Comparison of ENCODE assay signal across 8 cellular contexts in the genomic region with DNA sequence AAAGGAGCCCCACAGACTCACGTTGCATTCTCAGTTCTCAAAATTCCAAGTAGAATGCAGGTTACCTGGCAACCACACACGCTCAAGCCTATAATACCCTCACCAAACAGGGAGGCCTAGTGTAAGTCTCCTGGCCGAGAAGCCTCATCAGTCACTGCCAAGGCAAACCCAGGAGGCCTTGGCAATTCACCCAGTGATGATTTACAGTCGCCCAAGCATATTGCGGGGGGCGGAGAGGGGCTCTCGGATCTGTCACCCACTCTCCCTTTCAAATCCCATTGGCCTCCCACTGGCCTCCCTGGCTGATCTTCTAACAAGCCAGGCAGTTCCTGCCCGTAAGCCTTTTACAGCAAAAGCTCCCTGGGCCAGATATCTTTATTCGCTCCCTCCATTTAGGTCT. TPM values are rescaled to one million over a fixed set of nuclear protein-coding genes. Genes with fewer than 3 reads are reported as not detected.
A peak's percentile ranks its signal among the peaks of the same experiment; 100 is the strongest.
DNase-seq lines count a peak whose midpoint lies in the region; ATAC-seq, FAIRE-seq and TF ChIP-seq lines count a peak whose summit lies in the region.

No MANE protein-coding gene starts in this region.

- POLR2A ChIA-PET in Panc1 (lab: Charles Lee): no interaction called here

- H3K36me3 ChIP-seq in Panc1 (ENCODE audit: control insufficient read depth, insufficient read depth, low read length) (peaks cover 9% of the 10 kb centered on the region; the same call in 1 of the 2 replicates), ovary (no peaks in the 10 kb centered on the region)

- FAIRE-seq in GM12892 (lab: Jason Lieb, UNC): no peak

- H3K9me3 ChIP-seq in Panc1 (ENCODE audit: control insufficient read depth, insufficient read depth, low read depth, low read length): no peaks in the 10 kb centered on the region
- no peaks in the 10 kb centered on the region for H3K9me3 ChIP-seq in ovary

- WGBS in ovary, 3 donors: 4 to 5% (median 4%) methylated on average over 9 of the region's 9 CpGs

- ATAC-seq in Panc1 (no peak), esophagus mucosa (peak; percentile 12), GM18909 (IDR thresholded peaks at IDR 0.05; ENCODE audit: poor library complexity, unreplicated experiment) (no peak), HG02884 (IDR thresholded peaks at IDR 0.05; ENCODE audit: unreplicated experiment) (no peak), HG03139 (IDR thresholded peaks at IDR 0.05; ENCODE audit: unreplicated experiment) (no peak)

- no peak for TF ChIP-seq EP300 in ovary (IDR thresholded peaks at IDR 0.05)

- H3K4me1 ChIP-seq in Panc1 (ENCODE audit: control insufficient read depth, insufficient read depth, low read length) (peaks cover 13% of the 10 kb centered on the region), ovary (ENCODE audit: insufficient read depth) (peaks cover 25% of the 10 kb centered on the region)

- H3K27ac ChIP-seq in Panc1 (ENCODE audit: low read length) (peak overlapping the region; percentile 89), ovary (no peak overlapping the region)

- H3K4me3 ChIP-seq in Panc1 (ENCODE audit: low read depth in 2 of 2, low read length in 2 of 2) (peak overlapping the region; percentile 94 to 97), ovary (peak overlapping the region; percentile 99)

- TF ChIP-seq CTCF in Panc1 (IDR thresholded peaks at IDR 0.05) (no peak), ovary (IDR thresholded peaks at IDR 0.05) (no peak)

- BruUV-seq in Panc1 (replicated peaks; lab: Mats Ljungman, UMichigan): no TSS peak

- in situ Hi-C loops in Panc1 (cut with HindIII; ENCODE audit: low pct_unique_long_range_greater_than_20kb, low sequenced_read_pairs): no loop called here

- H3K27me3 ChIP-seq in Panc1 (ENCODE audit: control insufficient read depth, insufficient read depth, low read length): no peaks in the 10 kb centered on the region
- H3K27me3 ChIP-seq in ovary: no peaks in the 10 kb centered on the region

- TF ChIP-seq POLR2A in GM12892 (IDR thresholded peaks at IDR 0.05; ENCODE audit: low read depth, low read length) (0 out of 2 replicates have a peak, but pooled peaks have one; percentile 14), ovary (IDR thresholded peaks at IDR 0.05) (no peak)

- intact Hi-C loops in Panc1 (cut with micrococcal nuclease; ENCODE audit: unreplicated experiment) (loop anchor here (5.0 kb wide), 1 partner anchor 140 kb away; no protein-coding TSS in a partner anchor), ovary (cut with DNase I) (loop anchor here in 1 of 4 donors (5.0 kb wide), 1 partner anchor 85 kb away; a partner anchor contains a TSS)

- DNase-seq in GM12892 (ENCODE audit: insufficient read length) (no peak), Panc1 (ENCODE audit: low read depth, low spot score) (no peak), ovary (peak in 1 of 5 donors; percentile 31), inferior parietal cortex (ENCODE audit: extremely low spot score) (no peak)

- CTCF ChIA-PET in Panc1 (lab: Charles Lee): no interaction called here

RNA-seq across cellular contexts. Expression of a gene that starts 1.1 kb away (rescaled TPM):
- 33.2 TPM for polyA plus RNA-seq in GM12892 (2012; ENCODE audit: missing spikeins)
- total RNA-seq in Panc1 (2021; ENCODE audit: unreplicated experiment): 65.5 TPM
- 63.6 TPM for polyA plus RNA-seq in Panc1 (2012; ENCODE audit: insufficient read length)
- 31.6 TPM for total RNA-seq in esophagus mucosa
- total RNA-seq in ovary: 100 to 1,000 TPM in 3 of 7 donors, 10 to 100 TPM in 4; 85.9 to 121 (median 93.2) TPM
- 10 to 100 TPM; 70.3 to 78.5 TPM for polyA plus RNA-seq in ovary

RNA-seq across cellular contexts. Expression of a gene that starts 32.1 kb away (rescaled TPM):
- polyA plus RNA-seq in GM12892 (2012; ENCODE audit: missing spikeins): 3.3 TPM
- 41.9 TPM for total RNA-seq in Panc1 (2021; ENCODE audit: unreplicated experiment)
- polyA plus RNA-seq in Panc1 (2012; ENCODE audit: insufficient read length): 35.3 TPM
- 19.4 TPM for total RNA-seq in esophagus mucosa
- total RNA-seq in ovary: 10 to 100 TPM; 21.0 to 46.5 (median 41.7) TPM
- polyA plus RNA-seq in ovary: 10 to 100 TPM in 1 of 2 donors, 1 to 10 TPM in 1; 4.8 to 24.7 TPM

RNA-seq across cellular contexts. Expression of a gene that starts 38.1 kb away (rescaled TPM):
- polyA plus RNA-seq in GM12892 (2012; ENCODE audit: missing spikeins): 12.6 TPM
- 50.8 TPM for total RNA-seq in Panc1 (2021; ENCODE audit: unreplicated experiment)
- polyA plus RNA-seq in Panc1 (2012; ENCODE audit: insufficient read length): 38.6 TPM
- 22.0 TPM for total RNA-seq in esophagus mucosa
- total RNA-seq in ovary: 10 to 100 TPM; 19.1 to 53.3 (median 46.4) TPM
- 10 to 100 TPM; 13.6 to 21.6 TPM for polyA plus RNA-seq in ovary

RNA-seq across cellular contexts. Expression of a gene that starts 46.6 kb away (rescaled TPM):
- 21.3 TPM for polyA plus RNA-seq in GM12892 (2012; ENCODE audit: missing spikeins)
- 0.10 TPM for total RNA-seq in Panc1 (2021; ENCODE audit: unreplicated experiment)
- polyA plus RNA-seq in Panc1 (2012; ENCODE audit: insufficient read length): not detected
- 1.8 TPM for total RNA-seq in esophagus mucosa
- 1 to 10 TPM in 5 of 7 donors, under 1 TPM in 2; 0.61 to 2.6 (median 1.4) TPM for total RNA-seq in ovary
- polyA plus RNA-seq in ovary: 1 to 10 TPM in 1 of 2 donors, under 1 TPM in 1; 0.63 to 1.5 TPM
